Comparison of ENCODE assay signal across 1 cellular context in the genomic region with DNA sequence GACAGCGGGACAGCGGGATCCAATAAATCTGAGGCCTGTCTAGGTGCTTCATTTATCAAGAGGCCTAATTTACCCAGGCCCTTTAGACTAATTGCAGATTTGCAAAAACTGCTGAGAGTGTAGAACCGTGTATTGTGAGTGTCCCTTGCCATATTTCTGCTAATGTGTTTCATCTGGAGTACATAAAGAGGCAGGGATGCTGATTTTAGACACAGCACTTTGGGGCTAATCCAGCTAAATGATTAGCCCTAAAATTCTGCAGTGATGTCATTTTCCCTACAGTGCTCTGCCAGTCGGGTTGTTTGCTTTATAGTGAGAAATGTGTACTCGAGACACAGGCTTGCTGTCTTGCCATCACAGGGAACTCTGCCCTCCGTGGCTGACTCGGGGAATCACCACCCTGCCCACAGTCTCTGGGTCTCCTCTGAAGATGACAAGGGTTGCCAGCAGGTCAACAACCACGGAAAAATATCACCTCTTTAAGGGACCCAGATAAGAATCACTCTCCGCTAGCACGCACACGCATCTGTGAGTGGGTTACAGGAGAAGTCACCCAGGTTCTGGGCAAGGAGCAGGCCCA.
TF ChIP-seq lines count a peak whose summit lies in the region.

No MANE protein-coding gene starts in this region.

TF ChIP-seq in IMR-90, 13 proteins besides CTCF, POLR2A, EP300 and RAD21:
- TF ChIP-seq MAFK (IDR thresholded peaks at IDR 0.05; ENCODE audit: low read depth, low read length) (no peak), RCOR1 (IDR thresholded peaks at IDR 0.05; ENCODE audit: insufficient replicate concordance, low read length) (no peak), NFE2L2 (IDR thresholded peaks at IDR 0.05; ENCODE audit: low read depth, low read length) (no peak), ELK1 (IDR thresholded peaks at IDR 0.05; ENCODE audit: borderline replicate concordance, low read depth, low read length) (no peak), FOS (IDR thresholded peaks at IDR 0.05; ENCODE audit: low read depth, low read length) (no peak), CHD1 (IDR thresholded peaks at IDR 0.05; ENCODE audit: low read depth, low read length) (no peak)
